Comparison of ENCODE assay signal across 1 cellular context in genomic region chr9:27523141-27523540, GRCh38.
TF ChIP-seq lines count a peak whose summit lies in the region.

No MANE protein-coding gene starts in this region.

TF ChIP-seq in WTC11, 78 proteins besides CTCF, POLR2A, EP300 and RAD21 (continued from another document):
- TF ChIP-seq ZNF281 (CRISPR knock-in tag; IDR thresholded peaks at IDR 0.05) = no peak
- TF ChIP-seq AR (CRISPR knock-in tag; IDR thresholded peaks at IDR 0.05) = no peak
- TF ChIP-seq PREB (CRISPR knock-in tag; IDR thresholded peaks at IDR 0.05; ENCODE audit: borderline replicate concordance) = no peak
- no peak for TF ChIP-seq ZNF396 (CRISPR knock-in tag; IDR thresholded peaks at IDR 0.05; ENCODE audit: borderline replicate concordance)
- no peak for TF ChIP-seq JUN (CRISPR knock-in tag; IDR thresholded peaks at IDR 0.05)
- no peak for TF ChIP-seq PRDM15 (CRISPR knock-in tag; IDR thresholded peaks at IDR 0.05)
- TF ChIP-seq USF1 (CRISPR knock-in tag; IDR thresholded peaks at IDR 0.05) = no peak
- TF ChIP-seq MYBL2 (CRISPR knock-in tag; IDR thresholded peaks at IDR 0.05) = no peak
- no peak for TF ChIP-seq ZNF512 (CRISPR knock-in tag; IDR thresholded peaks at IDR 0.05; ENCODE audit: borderline replicate concordance)
- no peak for TF ChIP-seq NR3C1 (CRISPR knock-in tag; conservative IDR thresholded peaks at IDR 0.05; ENCODE audit: low read depth)
